ENCODE assay signal across 14 cellular contexts in genomic region chr9:37952731-37953130, GRCh38. TPM values are rescaled to one million over a fixed set of nuclear protein-coding genes. Genes with fewer than 3 reads are reported as not detected.
DNase-seq lines count a peak whose midpoint lies in the region; ATAC-seq, FAIRE-seq and TF ChIP-seq lines count a peak whose summit lies in the region.
"Had no signal": no experiment of that assay in that cellular context is flagged by ENCODE, and none has a peak within 500 bp of the region (broad histone marks: within the 10 kb centered on the region; RNA-seq: fewer than 3 reads in every experiment).

No MANE protein-coding gene starts in this region.

- no peaks in the 10 kb centered on the region; a peak in 1 of 4 replicates for H3K36me3 ChIP-seq in GM12878 (ENCODE audit: control insufficient read depth in 2 of 2, insufficient read depth in 2 of 2, low read length in 1 of 2)
- H3K36me3 ChIP-seq: ovary had no signal

- no peaks in the 10 kb centered on the region for H3K79me2 ChIP-seq in GM12878 (ENCODE audit: control insufficient read depth, insufficient read depth, low read length)

- peaks cover 30% of the 10 kb centered on the region for H3K4me1 ChIP-seq in GM12878 (ENCODE audit: control insufficient read depth, insufficient read depth, low read length)

- TF ChIP-seq CTCF in AG09319 (IDR thresholded peaks at IDR 0.05; ENCODE audit: low read depth, low read length) (no peak), HFF-Myc (IDR thresholded peaks at IDR 0.05; ENCODE audit: low read depth, low read length, missing control alignments) (no peak), GM12878 (IDR thresholded peaks at IDR 0.05 in 2 of 3, conservative IDR thresholded peaks at IDR 0.05 in 1 of 3; ENCODE audit: control insufficient read depth in 2 of 3, extremely low read depth in 1 of 3, insufficient read depth in 1 of 3, low read depth in 3 of 3, low read length in 3 of 3) (no peak)

- POLR2A ChIA-PET in GM12878 (lab: Charles Lee) = no interaction called here

- no TSS peak for BruUV-seq in GM12878 (replicated peaks; lab: Mats Ljungman, UMichigan)

- ATAC-seq in GM12878 = no peak
- ATAC-seq in HG02678 (IDR thresholded peaks at IDR 0.05; ENCODE audit: unreplicated experiment) = no peak
- ATAC-seq in GM21390 (IDR thresholded peaks at IDR 0.05; ENCODE audit: unreplicated experiment) = no peak

- H3K4me2 ChIP-seq in GM12878 (ENCODE audit: control insufficient read depth, insufficient read depth) = 0 out of 2 replicates have a peak overlapping the region, but pooled peaks have one; percentile 72

- DNase-seq in AG09319 (ENCODE audit: extremely low read depth, low read depth) = peak; percentile 10
- peak; percentile 56 for DNase-seq in HFF-Myc (ENCODE audit: extremely low read depth, low read depth)
- no peak for DNase-seq in GM12878 (ENCODE audit: low read depth, low spot score)
- DNase-seq in iris pigment epithelial cell (ENCODE audit: low read depth) = peak; percentile 70
- no peak for DNase-seq in NCI-H774 (lab: John Stamatoyannopoulos, UW)
- no peak for DNase-seq in NCI-H1048 (lab: John Stamatoyannopoulos, UW)
- DNase-seq: DMS153; SHP77; stimulated activated CD4-positive, alpha-beta T cell treated with anti-CD3 and anti-CD28 coated beads, Interleukin-1b, Interleukin-23, amount 100 ng/mL, for 48 hours; stomach had no signal

- no peaks in the 10 kb centered on the region for H3K27me3 ChIP-seq in GM12878 (replicated peaks in 1 of 2; ENCODE audit: control insufficient read depth in 2 of 2, insufficient read depth in 2 of 2, low read length in 1 of 2)
- H3K27me3 ChIP-seq: ovary, stomach had no signal

- no peak overlapping the region for H3K27ac ChIP-seq in GM12878 (ENCODE audit: control insufficient read depth, insufficient read depth)
- H3K27ac ChIP-seq: ovary had no signal

- TF ChIP-seq RAD21 in GM12878 (IDR thresholded peaks at IDR 0.05; ENCODE audit: insufficient read depth, low read depth, low read length) = no peak

- CTCF ChIA-PET in GM12878 (lab: Yijun Ruan, JAX) = no interaction called here

- TF ChIP-seq EP300 in GM12878 (IDR thresholded peaks at IDR 0.05; ENCODE audit: borderline replicate concordance in 1 of 2, control insufficient read depth in 1 of 2, low read depth in 2 of 2, low read length in 2 of 2) = no peak

- intact Hi-C loops in GM12878 (cut with micrococcal nuclease; ENCODE audit: unreplicated experiment) = no loop called here

- RAD21 ChIA-PET in GM12878 (lab: Charles Lee; ENCODE audit: unreplicated experiment) = no interaction called here

- 92% methylated on average over 6 of the region's 6 CpGs for WGBS in GM12878 (ENCODE audit: insufficient coverage, insufficient replicate concordance, low lambda C conversion rate, missing lambda C conversion rate)

- H3K9me3 ChIP-seq in GM12878 (replicated peaks; ENCODE audit: control insufficient read depth, insufficient read depth, low read length) = no peaks in the 10 kb centered on the region
- H3K9me3 ChIP-seq: ovary, stomach had no signal

- no peak overlapping the region for H3K9ac ChIP-seq in GM12878 (ENCODE audit: control insufficient read depth, insufficient read depth, low read length)

- TF ChIP-seq POLR2A in GM12878 (IDR thresholded peaks at IDR 0.05; ENCODE audit: low read depth, low read length) = no peak

- SMC1A ChIA-PET in GM12878 (lab: Charles Lee; ENCODE audit: uncharacterized antibody, unreplicated experiment) = no interaction called here

- H3K4me3 ChIP-seq in HFF-Myc (replicated peaks; ENCODE audit: low read depth, low read length) = no peak overlapping the region
- no peak overlapping the region for H3K4me3 ChIP-seq in GM12878
- H3K4me3 ChIP-seq: ovary, stomach had no signal

- in situ Hi-C loops in GM12878 (cut with MboI) = no loop called here

- H2AFZ ChIP-seq in GM12878 (ENCODE audit: control insufficient read depth, low read depth, low read length) = no peak overlapping the region

- no peak for FAIRE-seq in GM12878 (lab: Jason Lieb, UNC)
- FAIRE-seq: endometrium had no signal

- H4K20me1 ChIP-seq in GM12878 (ENCODE audit: control insufficient read depth, insufficient read depth) = no peaks in the 10 kb centered on the region

TF ChIP-seq in GM12878, 131 proteins besides CTCF, POLR2A, EP300 and RAD21 (continues in another document):
- TF ChIP-seq NKRF (conservative IDR thresholded peaks at IDR 0.05) (no peak), SMC3 (IDR thresholded peaks at IDR 0.05; ENCODE audit: borderline replicate concordance, low read length) (no peak), IRF5 (IDR thresholded peaks at IDR 0.05; ENCODE audit: borderline replicate concordance) (no peak), CREM (IDR thresholded peaks at IDR 0.05; ENCODE audit: low read depth) (no peak), MTA2 (IDR thresholded peaks at IDR 0.05; ENCODE audit: low read depth) (no peak), DPF2 (IDR thresholded peaks at IDR 0.05) (no peak), SP1 (IDR thresholded peaks at IDR 0.05; ENCODE audit: low read depth, low read length) (no peak), ZNF24 (IDR thresholded peaks at IDR 0.05) (no peak), ZSCAN29 (IDR thresholded peaks at IDR 0.05) (no peak), NBN (IDR thresholded peaks at IDR 0.05) (no peak), ZNF687 (IDR thresholded peaks at IDR 0.05) (no peak)

RNA-seq across cellular contexts. Expression of gene SLC25A51, which starts 48.8 kb away (rescaled TPM):
- 44.6 and 50.8 TPM in 2 replicates for total RNA-seq in GM12878 (2013; cell fraction: nucleolus; rRNA removed)
- total RNA-seq in GM12878 (2014; rRNA removed) = 29.2 and 29.3 TPM in 2 replicates
- total RNA-seq in GM12878 (2014; rRNA removed; fragmentation: Illumina TruSeq; extraction: Trizol) = 27.5 and 27.7 TPM in 2 replicates
- total RNA-seq in GM12878 (2021) = 23.9 and 24.2 TPM in 2 replicates
- 10.3 TPM for polyA plus RNA-seq in GM12878 (2011; ENCODE audit: low read depth)
- polyA plus RNA-seq in GM12878 (2011; rRNA removed) = 25.3 and 25.5 TPM in 2 replicates
- 19.1 and 20.3 TPM in 2 replicates for polyA plus RNA-seq in GM12878 (2011; cell fraction: cytosol; rRNA removed)
- polyA plus RNA-seq in GM12878 (2011; cell fraction: nucleus; rRNA removed) = 13.1 and 14.7 TPM in 2 replicates
- polyA plus RNA-seq in GM12878 (2012) = 7.9 and 9.2 TPM in 2 replicates
- 11.7 and 13.8 TPM in 2 replicates for polyA plus RNA-seq in GM12878 (2014; fragmentation: Illumina TruSeq; extraction: Trizol)
- polyA plus RNA-seq in GM12878 (2014; fragmentation: Nextera tagmentation; extraction: Ambion mirVana) = 1 to 10 TPM; 3.8 to 6.1 TPM
- polyA plus RNA-seq in GM12878 (2014; rRNA removed) = 11.2 and 12.7 TPM in 2 replicates
- 10 to 100 TPM; 10.8 to 11.2 TPM for polyA plus RNA-seq in GM12878 (2016; fragmentation: Nextera tagmentation; extraction: Ambion mirVana)
- 69.3 and 75.2 TPM in 2 replicates for polyA minus RNA-seq in GM12878 (2011; rRNA and poly(A)+ RNA removed)
- polyA minus RNA-seq in GM12878 (2011; cell fraction: cytosol; rRNA and poly(A)+ RNA removed) = 17.4 and 20.7 TPM in 2 replicates
- polyA minus RNA-seq in GM12878 (2011; cell fraction: nucleus; rRNA and poly(A)+ RNA removed) = 14.7 and 25.9 TPM in 2 replicates

Comparison
In these comparisons a context has a peak if more than half of its experiments do, and no peak if none do; other contexts are left out.
1. DNase-seq: peak in AG09319 (single experiment), HFF-Myc (single experiment) and iris pigment epithelial cell (single experiment); none in GM12878 (single experiment), NCI-H774 (single experiment) and NCI-H1048 (single experiment).